11 cellular contexts compared by ENCODE assay signal in the genomic region with DNA sequence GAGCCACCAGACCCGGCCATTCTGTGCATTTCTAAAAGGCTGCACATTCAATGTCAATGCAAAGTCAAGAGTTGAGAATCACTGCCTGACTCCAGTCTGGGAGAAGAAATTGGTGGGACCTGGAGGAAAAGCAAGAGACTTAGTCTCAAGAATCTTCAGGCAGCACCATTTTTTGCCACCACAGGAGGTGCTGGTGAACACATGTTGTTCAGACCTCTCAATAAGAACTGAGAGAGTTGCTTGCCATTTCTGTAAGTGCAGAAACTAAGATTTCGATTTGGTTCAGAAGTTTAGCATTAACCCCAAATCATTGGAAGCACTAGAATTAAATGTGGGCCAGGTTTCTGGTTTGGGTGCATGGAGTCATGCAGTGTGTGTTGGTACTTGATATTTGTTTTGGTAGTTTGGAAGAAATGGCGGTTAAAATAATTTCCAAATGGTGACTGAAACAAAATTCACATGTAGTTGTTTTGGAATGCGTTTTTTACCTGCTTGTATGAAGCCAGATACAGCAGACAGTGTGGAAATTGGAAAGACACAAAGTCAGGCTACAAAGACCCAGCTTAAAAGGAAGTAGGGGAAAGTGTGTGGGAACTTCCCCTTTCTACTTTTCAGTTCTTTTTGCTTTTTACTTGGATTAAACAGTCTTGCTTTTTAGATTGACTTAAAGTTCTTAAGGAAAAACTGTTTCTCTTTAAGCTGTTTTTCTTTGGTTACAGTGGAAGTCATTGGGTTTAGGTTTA. TPM values are rescaled to one million over a fixed set of nuclear protein-coding genes. Genes with fewer than 3 reads are reported as not detected.
DNase-seq lines count a peak whose midpoint lies in the region; ATAC-seq and TF ChIP-seq lines count a peak whose summit lies in the region.
"Had no signal": no experiment of that assay in that cellular context is flagged by ENCODE, and none has a peak within 500 bp of the region (broad histone marks: within the 10 kb centered on the region; RNA-seq: fewer than 3 reads in every experiment).

No MANE protein-coding gene starts in this region.

- no peaks in the 10 kb centered on the region for H3K9me2 ChIP-seq in OCI-LY7 (ENCODE audit: insufficient read depth, low read length)

- no peaks in the 10 kb centered on the region for H4K20me1 ChIP-seq in OCI-LY7 (ENCODE audit: insufficient read depth, low read length)

- H3K79me2 ChIP-seq in OCI-LY7 (ENCODE audit: insufficient read depth, low read depth, low read length), result no peaks in the 10 kb centered on the region

- no peaks in the 10 kb centered on the region for H3K4me1 ChIP-seq in OCI-LY7 (ENCODE audit: insufficient read depth, low read length, poor library complexity, severe bottlenecking)
- H3K4me1 ChIP-seq: testis had no signal

- POLR2A ChIA-PET in OCI-LY7 (lab: Charles Lee), result no interaction called here

- ATAC-seq in GM21360 (IDR thresholded peaks at IDR 0.05; ENCODE audit: unreplicated experiment), result no peak
- no peak for ATAC-seq in HG02938 (IDR thresholded peaks at IDR 0.05; ENCODE audit: unreplicated experiment)
- no peak for ATAC-seq in GM18861 (IDR thresholded peaks at IDR 0.05; ENCODE audit: unreplicated experiment)

- H3K9me3 ChIP-seq in OCI-LY7 (ENCODE audit: low read length), result no peaks in the 10 kb centered on the region
- H3K9me3 ChIP-seq: testis had no signal

- TF ChIP-seq CTCF in GM12872 (IDR thresholded peaks at IDR 0.05; ENCODE audit: insufficient read depth, low read depth, low read length) (peak; percentile 43), OCI-LY7 (conservative IDR thresholded peaks at IDR 0.05; ENCODE audit: low read length) (peak; percentile 48; the same call in 1 of the 2 replicates)

- H2AFZ ChIP-seq in OCI-LY7 (ENCODE audit: low read length), result peak overlapping the region; percentile 29; the same call in 1 of the 2 replicates

- DNase-seq in AG08395 (ENCODE audit: low spot score), result peak; percentile 15
- DNase-seq in OCI-LY7 (ENCODE audit: low spot score), result peak; percentile 11
- DNase-seq in fibroblast of gingiva (ENCODE audit: low read depth), result peak; percentile 12
- DNase-seq in EL, result no peak
- DNase-seq: DND-41; stimulated activated CD4-positive, alpha-beta T cell treated with anti-CD3 and anti-CD28 coated beads, Interleukin-4, amount 100 ng/mL, for 24 hours; testis had no signal

- no peaks in the 10 kb centered on the region for H3K36me3 ChIP-seq in OCI-LY7 (ENCODE audit: insufficient read depth, low read length)

- intact Hi-C loops in OCI-LY7 (cut with micrococcal nuclease; ENCODE audit: unreplicated experiment), result no loop called here

- no peak overlapping the region for H3K27ac ChIP-seq in OCI-LY7 (ENCODE audit: low read depth, low read length, poor library complexity, severe bottlenecking)
- H3K27ac ChIP-seq: testis had no signal

- no peak overlapping the region for H3K4me3 ChIP-seq in OCI-LY7 (ENCODE audit: low read depth, low read length, poor library complexity, severe bottlenecking)
- H3K4me3 ChIP-seq: testis had no signal

- CTCF ChIA-PET in OCI-LY7 (lab: Charles Lee; ENCODE audit: unreplicated experiment), result no interaction called here

- no peak overlapping the region for H3K4me2 ChIP-seq in OCI-LY7 (ENCODE audit: low read length)

- BruUV-seq in OCI-LY7 (replicated peaks; lab: Mats Ljungman, UMichigan), result no TSS peak

RNA-seq across cellular contexts. Expression of a gene that starts 20.4 kb away (rescaled TPM):
- total RNA-seq in OCI-LY7 (2014; rRNA removed; shearing (Covaris generic)), result 0.22 TPM in 1 of 2 replicates, not detected in the other
- 0.21 and 0.50 TPM in 2 replicates for total RNA-seq in OCI-LY7 (2022)
